ENCODE assay signal across 9 cellular contexts in genomic region chr5:35229076-35230042, GRCh38. TPM values are rescaled to one million over a fixed set of nuclear protein-coding genes. Genes with fewer than 3 reads are reported as not detected.
DNase-seq lines count a peak whose midpoint lies in the region; ATAC-seq, FAIRE-seq and TF ChIP-seq lines count a peak whose summit lies in the region.
"Had no signal": no experiment of that assay in that cellular context is flagged by ENCODE, and none has a peak within 500 bp of the region (broad histone marks: within the 10 kb centered on the region; RNA-seq: fewer than 3 reads in every experiment).

No MANE protein-coding gene starts in this region.

- no peak for TF ChIP-seq CTCF in CD8-positive, alpha-beta T cell (IDR thresholded peaks at IDR 0.05)
- TF ChIP-seq CTCF in activated CD8-positive, alpha-beta T cell treated with anti-CD3 and anti-CD28 coated beads for 36 hours (IDR thresholded peaks at IDR 0.05) = no peak

- peaks cover 75% of the 10 kb centered on the region for H3K27me3 Mint-ChIP-seq in CD8-positive, alpha-beta T cell (ENCODE audit: low read depth)
- H3K27me3 Mint-ChIP-seq in activated CD8-positive, alpha-beta T cell treated with anti-CD3 and anti-CD28 coated beads for 36 hours = peaks cover 60% of the 10 kb centered on the region

- no peak overlapping the region for H3K27ac Mint-ChIP-seq in CD8-positive, alpha-beta T cell
- H3K27ac Mint-ChIP-seq in activated CD8-positive, alpha-beta T cell treated with anti-CD3 and anti-CD28 coated beads for 36 hours = no peak overlapping the region

- no peaks in the 10 kb centered on the region for H3K9me3 ChIP-seq in CD8-positive, alpha-beta T cell (ENCODE audit: low read length)
- H3K9me3 ChIP-seq in iPS DF 6.9 (ENCODE audit: control insufficient read depth, insufficient read depth, low read length) (no peaks in the 10 kb centered on the region), small intestine (ENCODE audit: control insufficient read depth, low read depth) (no peaks in the 10 kb centered on the region)

- peak; percentile 39 for TF ChIP-seq POLR2A in GM19099 (IDR thresholded peaks at IDR 0.05; ENCODE audit: extremely low read depth, insufficient read length, low read depth)

- H3K27me3 ChIP-seq in CD8-positive, alpha-beta T cell (ENCODE audit: insufficient read depth, low read length) = peaks cover 9% of the 10 kb centered on the region
- H3K27me3 ChIP-seq in iPS DF 6.9 (ENCODE audit: control insufficient read depth, insufficient read depth, low read length) = no peaks in the 10 kb centered on the region
- peaks cover 0 to 2% of the 10 kb centered on the region in 2 donors for H3K27me3 ChIP-seq in small intestine (ENCODE audit: control insufficient read depth in 2 of 2, insufficient read depth in 2 of 2, low read length in 2 of 2)

- peaks cover 14% of the 10 kb centered on the region for H3K4me1 Mint-ChIP-seq in CD8-positive, alpha-beta T cell (ENCODE audit: low read depth)
- H3K4me1 Mint-ChIP-seq in activated CD8-positive, alpha-beta T cell treated with anti-CD3 and anti-CD28 coated beads for 36 hours (ENCODE audit: low read depth) = peaks cover 5% of the 10 kb centered on the region

- no CpG with 5 or more reads among the region's 30 CpGs for WGBS in iPS DF 6.9 (ENCODE audit: insufficient coverage, insufficient read length)
- 4 to 6% (median 5%) methylated on average over 30 of the region's 30 CpGs for WGBS in small intestine, 3 donors

- no peak for FAIRE-seq in small intestine (lab: Jason Lieb, UNC)

- no peaks in the 10 kb centered on the region for H3K36me3 ChIP-seq in CD8-positive, alpha-beta T cell (ENCODE audit: insufficient read depth, low read length)
- H3K36me3 ChIP-seq in iPS DF 6.9 (ENCODE audit: control insufficient read depth, insufficient read depth, low read length) (no peaks in the 10 kb centered on the region), small intestine (ENCODE audit: control insufficient read depth in 2 of 2, insufficient read depth in 2 of 2, low read length in 2 of 2) (no peaks in the 10 kb centered on the region)

- intact Hi-C loops in CD8-positive, alpha-beta T cell (cut with DNase I, micrococcal nuclease) = no loop called here
- intact Hi-C loops in activated CD8-positive, alpha-beta T cell treated with anti-CD3 and anti-CD28 coated beads for 36 hours (cut with micrococcal nuclease) = no loop called here

- H3K27ac ChIP-seq in CD8-positive, alpha-beta T cell (ENCODE audit: low read depth, low read length) = no peak overlapping the region
- no peak overlapping the region for H3K27ac ChIP-seq in iPS DF 6.9 (ENCODE audit: low read length)
- peak overlapping the region; percentile 46 to 83 for H3K27ac ChIP-seq in small intestine (ENCODE audit: low read depth in 1 of 2, low read length in 1 of 2)

- CTCF ChIA-PET in CD8-positive, alpha-beta T cell (lab: Charles Lee) = no interaction called here
- CTCF ChIA-PET in activated CD8-positive, alpha-beta T cell treated with anti-CD3 and anti-CD28 coated beads for 36 hours (lab: Charles Lee) = interaction anchor here (1.2 kb wide), 1 partner anchor 17 kb away, joined by 3 read pairs; no protein-coding TSS in a partner anchor

- H3K4me1 ChIP-seq in CD8-positive, alpha-beta T cell (ENCODE audit: insufficient read depth, low read length) = peaks cover 9% of the 10 kb centered on the region
- no peaks in the 10 kb centered on the region for H3K4me1 ChIP-seq in iPS DF 6.9 (ENCODE audit: control insufficient read depth, insufficient read depth, low read length)
- H3K4me1 ChIP-seq in small intestine (ENCODE audit: control insufficient read depth in 2 of 2, insufficient read depth in 1 of 2, low read depth in 1 of 2, low read length in 1 of 2) = peaks cover 0 to 6% of the 10 kb centered on the region in 2 donors

- ATAC-seq in CD8-positive, alpha-beta T cell = no peak
- ATAC-seq in HG03432 (IDR thresholded peaks at IDR 0.05; ENCODE audit: unreplicated experiment) = peak; percentile 69
- peak; percentile 30 for ATAC-seq in activated CD8-positive, alpha-beta T cell treated with anti-CD3 and anti-CD28 coated beads for 36 hours

- no peak for DNase-seq in CD8-positive, alpha-beta T cell
- DNase-seq in activated CD8-positive, alpha-beta T cell treated with anti-CD3 and anti-CD28 coated beads for 36 hours = peak; percentile 13
- peak; percentile 45 for DNase-seq in iPS DF 6.9 (ENCODE audit: low read depth, low spot score)
- DNase-seq in small intestine = peak; percentile 60
- DNase-seq in NCI-H2029 (lab: John Stamatoyannopoulos, UW) = no peak
- DNase-seq in DMS114 treated with DMSO at 0.1 percent for 48 hours (lab: John Stamatoyannopoulos, UW; ENCODE audit: unreplicated experiment) = no peak

- peak overlapping the region; percentile 74 for H3K4me3 Mint-ChIP-seq in CD8-positive, alpha-beta T cell
- peak overlapping the region; percentile 6 for H3K4me3 Mint-ChIP-seq in activated CD8-positive, alpha-beta T cell treated with anti-CD3 and anti-CD28 coated beads for 36 hours

- no peaks in the 10 kb centered on the region for H3K36me3 Mint-ChIP-seq in CD8-positive, alpha-beta T cell
- no peaks in the 10 kb centered on the region for H3K36me3 Mint-ChIP-seq in activated CD8-positive, alpha-beta T cell treated with anti-CD3 and anti-CD28 coated beads for 36 hours (ENCODE audit: low read depth)

- no peaks in the 10 kb centered on the region for H3K9me3 Mint-ChIP-seq in CD8-positive, alpha-beta T cell
- no peaks in the 10 kb centered on the region for H3K9me3 Mint-ChIP-seq in activated CD8-positive, alpha-beta T cell treated with anti-CD3 and anti-CD28 coated beads for 36 hours

- POLR2A ChIA-PET in CD8-positive, alpha-beta T cell (lab: Charles Lee) = interaction anchor here (0.7 kb wide), 1 partner anchor 519 kb away, joined by 3 read pairs; no protein-coding TSS in a partner anchor
- POLR2A ChIA-PET in activated CD8-positive, alpha-beta T cell treated with anti-CD3 and anti-CD28 coated beads for 36 hours (lab: Charles Lee) = no interaction called here

- H3K4me3 ChIP-seq in CD8-positive, alpha-beta T cell (ENCODE audit: low read depth, low read length) = peak overlapping the region; percentile 35
- H3K4me3 ChIP-seq in iPS DF 6.9 (ENCODE audit: low read length) = peak overlapping the region; percentile 38; the same call in 1 of the 2 replicates
- peak overlapping the region; percentile 26 to 53 for H3K4me3 ChIP-seq in small intestine (ENCODE audit: low read depth in 1 of 2, low read length in 2 of 2)

RNA-seq across cellular contexts. Expression of gene PRLR, which starts 0.9 kb away (rescaled TPM):
- not detected for total RNA-seq in CD8-positive, alpha-beta T cell
- total RNA-seq in activated CD8-positive, alpha-beta T cell treated with anti-CD3 and anti-CD28 coated beads for 36 hours = not detected
- 1 to 10 TPM; 1.4 to 3.6 (median 2.2) TPM for polyA plus RNA-seq in small intestine
- total RNA-seq: NCI-H460 had no signal

Comparison
In these comparisons a context has a peak if more than half of its experiments do, and no peak if none do; other contexts are left out.
1. DNase-seq: peak in activated CD8-positive, alpha-beta T cell treated with anti-CD3 and anti-CD28 coated beads for 36 hours (single experiment), iPS DF 6.9 (single experiment) and small intestine (single experiment); none in CD8-positive, alpha-beta T cell (0 of 7), NCI-H2029 (single experiment) and DMS114 treated with DMSO at 0.1 percent for 48 hours (single experiment).
2. H3K27ac ChIP-seq: peak in small intestine (2 of 2); none in CD8-positive, alpha-beta T cell (single experiment) and iPS DF 6.9 (single experiment).
3. Peak in every context shown above with its lines, with median percentiles within 50 percentile points of each other: H3K4me3 ChIP-seq.